ENCODE assay signal across 29 cellular contexts in the genomic region with DNA sequence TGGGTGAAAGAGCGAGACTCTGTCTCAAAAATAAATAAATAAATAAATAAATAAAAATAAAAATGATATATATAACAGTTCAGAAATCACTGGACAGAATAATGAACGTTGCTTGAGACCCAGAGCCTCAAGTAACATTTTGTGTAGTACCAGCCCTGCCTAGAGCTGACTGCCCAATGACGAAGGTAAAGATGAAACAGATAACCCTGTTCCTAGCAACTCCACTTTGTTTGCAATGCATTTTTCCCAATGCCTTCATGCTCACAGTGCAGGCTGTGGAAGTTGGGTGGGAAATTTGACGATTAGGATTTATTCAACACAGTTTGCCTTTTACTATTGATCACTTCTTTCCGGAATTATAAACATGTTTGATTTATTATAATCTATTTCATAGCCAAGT.
"Had no signal": no experiment of that assay in that cellular context is flagged by ENCODE, and none has a peak within 500 bp of the region (broad histone marks: within the 10 kb centered on the region; RNA-seq: fewer than 3 reads in every experiment).

No MANE protein-coding gene starts in this region.

- H3K27ac ChIP-seq: adrenal gland, breast epithelium, cardiac muscle cell, colonic mucosa, epithelial cell of prostate had no signal

- H3K4me3 Mint-ChIP-seq: activated CD4-positive, alpha-beta memory T cell treated with anti-CD3 and anti-CD28 coated beads for 36 hours; activated CD4-positive, alpha-beta T cell treated with anti-CD3 and anti-CD28 coated beads for 36 hours; activated CD4-positive, alpha-beta T cell treated with anti-CD3 and anti-CD28 coated beads, Interleukin-2, amount 10 ng/mL, durations not matched to agents 24 days and 14 days; activated CD8-positive, alpha-beta memory T cell treated with anti-CD3 and anti-CD28 coated beads, Interleukin-2, amount 10 ng/mL, durations not matched to agents 7 days and 5 days; activated CD8-positive, alpha-beta T cell treated with anti-CD3 and anti-CD28 coated beads, Interleukin-2, amount 10 ng/mL, durations not matched to agents 7 days and 5 days; activated naive CD4-positive, alpha-beta T cell treated with anti-CD3 and anti-CD28 coated beads for 36 hours; activated naive CD4-positive, alpha-beta T cell treated with anti-CD3 and anti-CD28 coated beads, Interleukin-2, amount 50 U/mL, for 24 hours; activated naive CD8-positive, alpha-beta T cell treated with anti-CD3 and anti-CD28 coated beads for 36 hours; activated naive CD8-positive, alpha-beta T cell treated with anti-CD3 and anti-CD28 coated beads, Interleukin-2, amount 50 U/mL, for 24 hours; activated T-helper 1 cell treated with anti-CD3 and anti-CD28 coated beads, Interleukin-12 subunit alpha, Interleukin-12 subunit beta, Interleukin-2, Interleukin-4 antibody, amounts not matched to agents 30 ng/mL and 10 ng/mL and 1 ng/mL, durations not matched to agents 14 hours and 24 hours and 36 hours; brain had no signal

- H3K36me3 Mint-ChIP-seq: activated CD4-positive, alpha-beta memory T cell treated with anti-CD3 and anti-CD28 coated beads for 36 hours; activated CD8-positive, alpha-beta memory T cell treated with anti-CD3 and anti-CD28 coated beads, Interleukin-2, amount 10 ng/mL, durations not matched to agents 7 days and 5 days; activated naive CD4-positive, alpha-beta T cell treated with anti-CD3 and anti-CD28 coated beads, Interleukin-2, amount 50 U/mL, for 24 hours; activated naive CD8-positive, alpha-beta T cell treated with anti-CD3 and anti-CD28 coated beads for 36 hours; brain had no signal

- ATAC-seq: activated CD4-positive, alpha-beta T cell treated with anti-CD3 and anti-CD28 coated beads for 36 hours; activated CD8-positive, alpha-beta memory T cell treated with anti-CD3 and anti-CD28 coated beads, Interleukin-2, amount 10 ng/mL, durations not matched to agents 7 days and 5 days; activated CD8-positive, alpha-beta T cell treated with anti-CD3 and anti-CD28 coated beads, Interleukin-2, amount 10 ng/mL, durations not matched to agents 7 days and 5 days; activated naive CD8-positive, alpha-beta T cell treated with anti-CD3 and anti-CD28 coated beads, Interleukin-2, amount 50 U/mL, for 24 hours had no signal

- H3K4me1 Mint-ChIP-seq: activated CD4-positive, alpha-beta T cell treated with anti-CD3 and anti-CD28 coated beads for 36 hours; activated CD4-positive, alpha-beta T cell treated with anti-CD3 and anti-CD28 coated beads, Interleukin-2, amount 10 ng/mL, durations not matched to agents 24 days and 14 days; activated CD8-positive, alpha-beta memory T cell treated with anti-CD3 and anti-CD28 coated beads, Interleukin-2, amount 10 ng/mL, durations not matched to agents 7 days and 5 days; activated naive CD4-positive, alpha-beta T cell treated with anti-CD3 and anti-CD28 coated beads, Interleukin-2, amount 50 U/mL, for 24 hours; activated naive CD8-positive, alpha-beta T cell treated with anti-CD3 and anti-CD28 coated beads for 36 hours; activated naive CD8-positive, alpha-beta T cell treated with anti-CD3 and anti-CD28 coated beads, Interleukin-2, amount 50 U/mL, for 24 hours had no signal

- H3K9me3 Mint-ChIP-seq: activated CD4-positive, alpha-beta memory T cell treated with anti-CD3 and anti-CD28 coated beads for 36 hours; activated CD4-positive, alpha-beta T cell treated with anti-CD3 and anti-CD28 coated beads, Interleukin-2, amount 10 ng/mL, durations not matched to agents 24 days and 14 days; activated naive CD4-positive, alpha-beta T cell treated with anti-CD3 and anti-CD28 coated beads for 36 hours; activated naive CD4-positive, alpha-beta T cell treated with anti-CD3 and anti-CD28 coated beads, Interleukin-2, amount 50 U/mL, for 24 hours; activated naive CD8-positive, alpha-beta T cell treated with anti-CD3 and anti-CD28 coated beads for 36 hours; activated naive CD8-positive, alpha-beta T cell treated with anti-CD3 and anti-CD28 coated beads, Interleukin-2, amount 50 U/mL, for 24 hours; activated T-helper 1 cell treated with anti-CD3 and anti-CD28 coated beads, Interleukin-12 subunit alpha, Interleukin-12 subunit beta, Interleukin-2, Interleukin-4 antibody, amounts not matched to agents 30 ng/mL and 10 ng/mL and 1 ng/mL, durations not matched to agents 14 hours and 24 hours and 36 hours; activated T-helper 2 cell treated with anti-CD3 and anti-CD28 coated beads, Interferon-gamma antibody, Interleukin-2, Interleukin-4, amounts not matched to agents 10 μg/mL and 5 μg/mL and 100 μg/mL, durations not matched to agents 14 hours and 24 hours and 36 hours; brain had no signal

- H3K36me3 ChIP-seq: adrenal gland, breast epithelium, cardiac muscle cell, colonic mucosa had no signal

- H3K9me3 ChIP-seq: adrenal gland, breast epithelium, colonic mucosa had no signal

- H3K27me3 ChIP-seq: adrenal gland, breast epithelium, cardiac muscle cell, colonic mucosa had no signal

- DNase-seq: activated CD4-positive, alpha-beta memory T cell treated with anti-CD3 and anti-CD28 coated beads for 36 hours; activated CD4-positive, alpha-beta T cell treated with anti-CD3 and anti-CD28 coated beads for 36 hours; activated CD4-positive, alpha-beta T cell treated with anti-CD3 and anti-CD28 coated beads, Interleukin-2, amount 10 ng/mL, durations not matched to agents 24 days and 14 days; activated CD4-positive, CD25-positive, alpha-beta regulatory T cell; activated CD4-positive, CD25-positive, alpha-beta regulatory T cell treated with anti-CD3 and anti-CD28 coated beads, Interleukin-2, amount 50 U/mL, for 72 hours; activated CD8-positive, alpha-beta memory T cell treated with anti-CD3 and anti-CD28 coated beads, Interleukin-2, amount 10 ng/mL, durations not matched to agents 7 days and 5 days; activated CD8-positive, alpha-beta memory T cell treated with anti-CD3 and anti-CD28 coated beads, Interleukin-2, amount 50 U/mL, for 4 hours; activated CD8-positive, alpha-beta T cell treated with anti-CD3 and anti-CD28 coated beads, Interleukin-2, amount 10 ng/mL, durations not matched to agents 7 days and 5 days; activated effector memory CD4-positive, alpha-beta T cell treated with anti-CD3 and anti-CD28 coated beads, Interleukin-2, amount 50 U/mL, for 16 hours; activated naive CD4-positive, alpha-beta T cell treated with anti-CD3 and anti-CD28 coated beads for 36 hours; activated naive CD8-positive, alpha-beta T cell treated with anti-CD3 and anti-CD28 coated beads for 36 hours; activated naive CD8-positive, alpha-beta T cell treated with anti-CD3 and anti-CD28 coated beads, Interleukin-2, amount 50 U/mL, for 24 hours; activated T-cell treated with anti-CD3 and anti-CD28 coated beads, Interleukin-2, amount 50 U/mL, for 1 hour; activated T-cell treated with anti-CD3 and anti-CD28 coated beads, Interleukin-2, amount 50 U/mL, for 48 hours; adrenal gland; amygdala; aorta; central memory CD4-positive, alpha-beta T cell; cerebellar nuclear complex; colonic mucosa; effector CD8-positive, alpha-beta T cell; T-helper 2 cell had no signal

- H3K27ac Mint-ChIP-seq: activated CD4-positive, alpha-beta memory T cell treated with anti-CD3 and anti-CD28 coated beads for 36 hours; activated CD4-positive, alpha-beta T cell treated with anti-CD3 and anti-CD28 coated beads for 36 hours; activated CD4-positive, alpha-beta T cell treated with anti-CD3 and anti-CD28 coated beads, Interleukin-2, amount 10 ng/mL, durations not matched to agents 24 days and 14 days; activated CD8-positive, alpha-beta memory T cell treated with anti-CD3 and anti-CD28 coated beads, Interleukin-2, amount 10 ng/mL, durations not matched to agents 7 days and 5 days; activated CD8-positive, alpha-beta T cell treated with anti-CD3 and anti-CD28 coated beads, Interleukin-2, amount 10 ng/mL, durations not matched to agents 7 days and 5 days; activated naive CD4-positive, alpha-beta T cell treated with anti-CD3 and anti-CD28 coated beads for 36 hours; activated naive CD4-positive, alpha-beta T cell treated with anti-CD3 and anti-CD28 coated beads, Interleukin-2, amount 50 U/mL, for 24 hours; activated naive CD8-positive, alpha-beta T cell treated with anti-CD3 and anti-CD28 coated beads for 36 hours; activated naive CD8-positive, alpha-beta T cell treated with anti-CD3 and anti-CD28 coated beads, Interleukin-2, amount 50 U/mL, for 24 hours; activated T-helper 1 cell treated with anti-CD3 and anti-CD28 coated beads, Interleukin-12 subunit alpha, Interleukin-12 subunit beta, Interleukin-2, Interleukin-4 antibody, amounts not matched to agents 30 ng/mL and 10 ng/mL and 1 ng/mL, durations not matched to agents 14 hours and 24 hours and 36 hours; activated T-helper 2 cell treated with anti-CD3 and anti-CD28 coated beads, Interferon-gamma antibody, Interleukin-2, Interleukin-4, amounts not matched to agents 10 μg/mL and 5 μg/mL and 100 μg/mL, durations not matched to agents 14 hours and 24 hours and 36 hours had no signal

- H3K27me3 Mint-ChIP-seq: activated CD4-positive, alpha-beta memory T cell treated with anti-CD3 and anti-CD28 coated beads for 36 hours; activated CD4-positive, alpha-beta T cell treated with anti-CD3 and anti-CD28 coated beads for 36 hours; activated naive CD8-positive, alpha-beta T cell treated with anti-CD3 and anti-CD28 coated beads, Interleukin-2, amount 50 U/mL, for 24 hours had no signal

- H3K4me1 ChIP-seq: adrenal gland, breast epithelium, colonic mucosa had no signal

- H3K4me3 ChIP-seq: adrenal gland, breast epithelium, cardiac muscle cell, colonic mucosa had no signal
